1 cellular context compared by ENCODE assay signal in genomic region chr4:71251266-71251665, GRCh38.
TF ChIP-seq lines count a peak whose summit lies in the region.

No MANE protein-coding gene starts in this region.

TF ChIP-seq in SK-N-SH treated with all-trans-retinoic acid at 6 μM for 48 hours, 23 proteins besides CTCF, POLR2A, EP300 and RAD21:
- TF ChIP-seq TOX (CRISPR knock-in tag; IDR thresholded peaks at IDR 0.05; ENCODE audit: borderline replicate concordance) (no peak), PATZ1 (CRISPR knock-in tag; IDR thresholded peaks at IDR 0.05; ENCODE audit: borderline replicate concordance) (no peak), CREB5 (CRISPR knock-in tag; IDR thresholded peaks at IDR 0.05; ENCODE audit: low read depth) (no peak), ZNF8 (CRISPR knock-in tag; IDR thresholded peaks at IDR 0.05) (no peak), ZNF70 (CRISPR knock-in tag; IDR thresholded peaks at IDR 0.05) (no peak), ZFP30 (CRISPR knock-in tag; IDR thresholded peaks at IDR 0.05) (no peak), GLIS3 (CRISPR knock-in tag; IDR thresholded peaks at IDR 0.05) (no peak), TCF4 (CRISPR knock-in tag; IDR thresholded peaks at IDR 0.05; ENCODE audit: borderline replicate concordance) (no peak), RARB (CRISPR knock-in tag; IDR thresholded peaks at IDR 0.05) (no peak), ARNTL (CRISPR knock-in tag; IDR thresholded peaks at IDR 0.05; ENCODE audit: borderline replicate concordance, low read depth) (no peak), OSR1 (CRISPR knock-in tag; IDR thresholded peaks at IDR 0.05) (no peak), ZC3H10 (CRISPR knock-in tag; IDR thresholded peaks at IDR 0.05) (no peak), TSHZ2 (CRISPR knock-in tag; IDR thresholded peaks at IDR 0.05) (no peak), SNAI2 (CRISPR knock-in tag; IDR thresholded peaks at IDR 0.05) (no peak), BACH2 (CRISPR knock-in tag; IDR thresholded peaks at IDR 0.05; ENCODE audit: borderline replicate concordance) (no peak), CSDC2 (CRISPR knock-in tag; IDR thresholded peaks at IDR 0.05) (no peak), POU6F1 (CRISPR knock-in tag; IDR thresholded peaks at IDR 0.05; ENCODE audit: borderline replicate concordance, low read depth) (no peak)
